ENCODE assay signal across 8 cellular contexts in genomic region chr10:58967551-58968418, GRCh38.
DNase-seq lines count a peak whose midpoint lies in the region; ATAC-seq and TF ChIP-seq lines count a peak whose summit lies in the region.

No MANE protein-coding gene starts in this region.

- TF ChIP-seq POLR2A in ovary (IDR thresholded peaks at IDR 0.05) = no peak

- H3K4me3 ChIP-seq in epithelial cell of esophagus (ENCODE audit: low read length) (no peak overlapping the region), ovary (no peak overlapping the region)

- 41 to 52% (median 47%) methylated on average over 19 of the region's 19 CpGs for WGBS in ovary, 3 donors

- no peaks in the 10 kb centered on the region for H3K9me3 ChIP-seq in ovary

- TF ChIP-seq CTCF in epithelial cell of esophagus (IDR thresholded peaks at IDR 0.05; ENCODE audit: insufficient read depth, low read depth, low read length, missing control alignments) = no peak
- TF ChIP-seq CTCF in ovary (IDR thresholded peaks at IDR 0.05) = no peak

- no peaks in the 10 kb centered on the region for H3K36me3 ChIP-seq in ovary

- no peaks in the 10 kb centered on the region for H3K27me3 ChIP-seq in ovary

- in situ Hi-C loops in KBM-7 (cut with MboI; ENCODE audit: low pct_unique_long_range_greater_than_20kb, low sequenced_read_pairs) = loop anchor here (25.0 kb wide), 1 partner anchor 645 kb away; no protein-coding TSS in a partner anchor

- H3K4me1 ChIP-seq in ovary (ENCODE audit: insufficient read depth) = no peaks in the 10 kb centered on the region

- ATAC-seq in GM18868 (IDR thresholded peaks at IDR 0.05; ENCODE audit: unreplicated experiment) = peak; percentile 68

- DNase-seq in NCI-H1092 treated with DMSO at 0.1 percent for 48 hours (lab: John Stamatoyannopoulos, UW) (peak; percentile 76), epithelial cell of esophagus (ENCODE audit: low read depth) (peak; percentile 43), posterior cingulate gyrus (peak; percentile 56 to 96 (median 73)), KBM-7 (no peak), activated T-cell treated with anti-CD3 and anti-CD28 coated beads for 4 hours (no peak), ovary (no peak), posterior vena cava (ENCODE audit: low spot score) (no peak)

- TF ChIP-seq EP300 in ovary (IDR thresholded peaks at IDR 0.05) = no peak

- no peak overlapping the region for H3K27ac ChIP-seq in ovary

- intact Hi-C loops in posterior cingulate gyrus (cut with DNase I) (no loop called here), ovary (cut with DNase I) (no loop called here), posterior vena cava (cut with DNase I) (no loop called here)

Comparison
In these comparisons a context has a peak if more than half of its experiments do, and no peak if none do; other contexts are left out.
1. DNase-seq: peak in NCI-H1092 treated with DMSO at 0.1 percent for 48 hours (single experiment), epithelial cell of esophagus (single experiment) and posterior cingulate gyrus (10 of 10); none in KBM-7 (single experiment), activated T-cell treated with anti-CD3 and anti-CD28 coated beads for 4 hours (single experiment), ovary (0 of 5) and posterior vena cava (single experiment).